Comparison of ENCODE assay signal across 8 cellular contexts in genomic region chr19:17470204-17470841, GRCh38.
DNase-seq lines count a peak whose midpoint lies in the region; ATAC-seq and TF ChIP-seq lines count a peak whose summit lies in the region.

Gene SLC27A1, plus strand, starts transcription at chr19:17470524. Its CDS starts 17 bp downstream, at chr19:17470541.

- peak within 1 kb of the TSS; percentile 86 for H3K4me3 ChIP-seq in HUES48 (ENCODE audit: low read depth, low read length)
- peak within 1 kb of the TSS; percentile 72 for H3K4me3 ChIP-seq in NT2/D1 (ENCODE audit: insufficient read length, low read depth)
- H3K4me3 ChIP-seq in epithelial cell of esophagus (ENCODE audit: low read length) = peak within 1 kb of the TSS; percentile 71

- peak; percentile 80 for ATAC-seq in GM21367 (IDR thresholded peaks at IDR 0.05; ENCODE audit: unreplicated experiment)

- H3K36me3 ChIP-seq in HUES48 (ENCODE audit: control insufficient read depth, insufficient read depth, low read length) = no peaks in the 10 kb centered on the region
- no peaks in the 10 kb centered on the region for H3K36me3 ChIP-seq in NT2/D1 (ENCODE audit: insufficient read depth, insufficient read length, low read length)

- DNase-seq in COR-L47 (lab: John Stamatoyannopoulos, UW) (peak; percentile 98), NT2/D1 (ENCODE audit: low read depth, low spot score) (peak; percentile 98), activated T-cell treated with anti-CD3 and anti-CD28 coated beads for 4 hours (peak; percentile 81), epithelial cell of esophagus (ENCODE audit: low read depth) (peak; percentile 99), middle frontal gyrus (ENCODE audit: extremely low spot score, low spot score) (peak; percentile 100)
- DNase-seq in stimulated activated CD8-positive, alpha-beta memory T cell treated with anti-CD3 and anti-CD28 coated beads, Interleukin-15, amount 100 ng/mL, for 48 hours (ENCODE audit: low read depth in 2 of 2) = peak; percentile 83 to 89

- H3K27me3 ChIP-seq in HUES48 (ENCODE audit: control insufficient read depth, insufficient read depth, low read length) = peaks cover 13% of the 10 kb centered on the region; the same call in 1 of the 2 replicates
- peaks cover 17% of the 10 kb centered on the region for H3K27me3 ChIP-seq in NT2/D1 (ENCODE audit: insufficient read depth, insufficient read length)

- H3K9me3 ChIP-seq in HUES48 (ENCODE audit: control insufficient read depth, insufficient read depth, low read length) (no peaks in the 10 kb centered on the region), NT2/D1 (ENCODE audit: insufficient read depth, low read length) (no peaks in the 10 kb centered on the region)

- H3K27ac ChIP-seq in HUES48 (ENCODE audit: low read depth, low read length) = peak within 1 kb of the TSS; percentile 84

- peaks cover 8% of the 10 kb centered on the region for H3K4me1 ChIP-seq in HUES48 (ENCODE audit: control insufficient read depth, insufficient read depth, low read length)
- peaks cover 10% of the 10 kb centered on the region for H3K4me1 ChIP-seq in NT2/D1 (ENCODE audit: insufficient read depth, insufficient read length)

- H3K9ac ChIP-seq in HUES48 (ENCODE audit: low read depth, low read length) (peak within 1 kb of the TSS; percentile 50; the same call in 1 of the 2 replicates), NT2/D1 (ENCODE audit: insufficient read length, low read depth) (peak within 1 kb of the TSS; percentile 84)

- no peak for TF ChIP-seq CTCF in epithelial cell of esophagus (IDR thresholded peaks at IDR 0.05; ENCODE audit: insufficient read depth, low read depth, low read length, missing control alignments)

Comparison
In these comparisons a context has a peak if more than half of its experiments do, and no peak if none do; other contexts are left out.
1. Peak in every context shown above with its lines: DNase-seq, ATAC-seq, H3K4me3 ChIP-seq and H3K27ac ChIP-seq.